19 cellular contexts compared by ENCODE assay signal in the genomic region with DNA sequence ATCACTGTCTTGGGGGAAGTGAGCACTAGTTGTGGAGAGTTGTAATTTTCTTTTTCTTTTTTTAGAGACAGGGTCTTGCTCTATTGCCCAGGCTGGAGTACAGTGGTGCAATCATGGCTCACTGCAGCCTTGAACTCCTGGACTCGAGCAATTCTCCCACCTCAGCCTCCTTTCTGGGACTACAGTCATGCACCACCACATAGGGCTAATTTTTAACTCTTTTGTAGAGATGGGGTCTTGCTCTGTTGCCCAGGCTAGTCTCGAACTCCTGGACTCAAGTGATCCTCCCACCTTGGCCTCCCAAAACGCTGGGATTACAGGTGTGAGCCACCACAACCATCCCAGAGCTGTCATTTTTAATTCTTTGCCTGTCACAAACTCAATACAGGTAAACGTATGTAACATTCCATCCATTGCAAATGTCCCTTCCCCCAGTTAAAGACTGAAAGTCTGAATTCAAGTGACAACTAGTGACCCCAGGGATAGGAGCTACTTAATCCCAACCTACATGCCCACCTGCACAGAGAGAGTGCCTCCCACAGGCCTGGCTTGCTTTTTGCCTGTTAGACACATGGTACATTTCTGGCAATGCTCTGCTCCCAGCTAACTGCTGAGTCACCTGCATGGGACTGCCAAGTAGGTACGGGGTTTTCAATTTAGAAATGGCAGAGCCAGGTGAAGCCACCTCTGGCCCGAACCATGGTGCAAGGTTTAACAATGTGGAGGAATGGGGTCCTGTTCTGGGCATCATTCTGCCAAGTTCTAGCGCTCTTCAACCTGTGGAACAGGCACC.
A peak's percentile ranks its signal among the peaks of the same experiment; 100 is the strongest.
DNase-seq lines count a peak whose midpoint lies in the region; ATAC-seq, FAIRE-seq and TF ChIP-seq lines count a peak whose summit lies in the region.
"Had no signal": no experiment of that assay in that cellular context is flagged by ENCODE, and none has a peak within 500 bp of the region (broad histone marks: within the 10 kb centered on the region; RNA-seq: fewer than 3 reads in every experiment).

No MANE protein-coding gene starts in this region.

- H3K9ac ChIP-seq in kidney (ENCODE audit: low read length in 2 of 2), result peak overlapping the region in 1 of 2 donors; percentile 14
- H3K9ac ChIP-seq: KMS-11 had no signal

- no peak for ATAC-seq in GM23338
- ATAC-seq in body of pancreas, result peak; percentile 49

- H3K79me2 ChIP-seq in GM23338 (replicated peaks; ENCODE audit: insufficient read depth), result no peaks in the 10 kb centered on the region

- H3K27ac ChIP-seq in GM23338 (ENCODE audit: low read depth) (no peak overlapping the region), body of pancreas (peak overlapping the region; percentile 72 to 99 (median 96)), kidney (ENCODE audit: low read depth in 2 of 2, low read length in 2 of 2) (peak overlapping the region; percentile 43 to 49), A673 (ENCODE audit: low read depth, low read length, poor library complexity, severe bottlenecking) (no peak overlapping the region)
- H3K27ac ChIP-seq: KMS-11, RWPE1 had no signal

- CTCF ChIA-PET in A673 (lab: Charles Lee), result no interaction called here

- H3K36me3 ChIP-seq in GM23338 (ENCODE audit: insufficient read depth) (no peaks in the 10 kb centered on the region), body of pancreas (replicated peaks in 1 of 2; ENCODE audit: insufficient read depth in 1 of 2, low read depth in 2 of 2) (no peaks in the 10 kb centered on the region), kidney (ENCODE audit: control insufficient read depth in 1 of 2, insufficient read depth in 2 of 2, low read length in 2 of 2) (no peaks in the 10 kb centered on the region), A673 (ENCODE audit: insufficient read depth, low read length, poor library complexity, severe bottlenecking) (no peaks in the 10 kb centered on the region)

- FAIRE-seq in kidney (lab: Jason Lieb, UNC), result no peak
- FAIRE-seq: GM19239 had no signal

- WGBS in body of pancreas, 2 donors, result 48 to 49% methylated on average over 7 of the region's 7 CpGs

- H3K9me2 ChIP-seq in GM23338 (ENCODE audit: insufficient read depth), result no peaks in the 10 kb centered on the region

- H3K9me3 ChIP-seq in body of pancreas (no peaks in the 10 kb centered on the region), kidney (ENCODE audit: control insufficient read depth in 1 of 2, low read length in 2 of 2) (no peaks in the 10 kb centered on the region), A673 (ENCODE audit: low read depth, low read length, poor library complexity, severe bottlenecking) (no peaks in the 10 kb centered on the region)

- no peaks in the 10 kb centered on the region for H3K4me1 ChIP-seq in GM23338 (ENCODE audit: insufficient read depth)
- H3K4me1 ChIP-seq in body of pancreas, result peaks cover 98% of the 10 kb centered on the region
- H3K4me1 ChIP-seq in kidney (ENCODE audit: control insufficient read depth in 1 of 2, insufficient read depth in 1 of 2, low read depth in 1 of 2, low read length in 2 of 2), result peaks cover 19 to 38% of the 10 kb centered on the region in 2 donors
- H3K4me1 ChIP-seq in A673 (ENCODE audit: insufficient read depth, low read length, poor library complexity, severe bottlenecking), result no peaks in the 10 kb centered on the region

- H3F3A ChIP-seq in GM23338 (replicated peaks; ENCODE audit: low read depth), result no peaks in the 10 kb centered on the region

- H3K27me3 ChIP-seq in GM23338 (ENCODE audit: insufficient read depth) (no peaks in the 10 kb centered on the region), body of pancreas (no peaks in the 10 kb centered on the region), A673 (replicated peaks; ENCODE audit: insufficient read depth, low read depth, low read length, poor library complexity) (no peaks in the 10 kb centered on the region)

- H3K27me3 Mint-ChIP-seq in GM23338 (ENCODE audit: insufficient read depth, low read depth, poor library complexity), result peaks cover 4% of the 10 kb centered on the region

- no peak for TF ChIP-seq CTCF in GM23338 (conservative IDR thresholded peaks at IDR 0.05; ENCODE audit: low read depth in 2 of 2)
- peak in 3 of 7 experiments; percentile 15 to 24 (median 16) for TF ChIP-seq CTCF in body of pancreas (IDR thresholded peaks at IDR 0.05)
- TF ChIP-seq CTCF in kidney (IDR thresholded peaks at IDR 0.05; ENCODE audit: borderline replicate concordance, extremely low read depth, insufficient read depth), result no peak
- no peak for TF ChIP-seq CTCF in A673 (conservative IDR thresholded peaks at IDR 0.05; ENCODE audit: low read depth, low read length)

- H3K9me3 Mint-ChIP-seq in GM23338, result no peaks in the 10 kb centered on the region; the same call in 2 of the 3 replicates
- H3K9me3 Mint-ChIP-seq: CD4-positive, alpha-beta T cell; H9 had no signal

- H4K20me1 ChIP-seq in GM23338 (replicated peaks; ENCODE audit: insufficient read depth), result no peaks in the 10 kb centered on the region

- H3K4me1 Mint-ChIP-seq in GM23338, result no peaks in the 10 kb centered on the region
- H3K4me1 Mint-ChIP-seq: H9 had no signal

- DNase-seq in GM23338 (ENCODE audit: low spot score) (no peak), body of pancreas (peak; percentile 78 to 89 (median 86)), kidney (no peak), renal cortical epithelial cell (ENCODE audit: low read depth) (peak; percentile 55), NCI-H510A (lab: John Stamatoyannopoulos, UW) (no peak), A673 (ENCODE audit: low spot score) (no peak), HCEC 1CT (no peak)
- no peak for DNase-seq in stimulated activated CD4-positive, alpha-beta T cell treated with anti-CD3 and anti-CD28 coated beads, Interleukin-2, amount 100 ng/mL, for 24 hours
- DNase-seq: CD4-positive, alpha-beta T cell; DMS79; H9; NCI-H1048; NCI-H1436 treated with DMSO at 0.1 percent for 48 hours; NCI-H2081 treated with DMSO at 0.1 percent for 48 hours; NCI-H524 treated with DMSO at 0.1 percent for 48 hours had no signal

- POLR2A ChIA-PET in A673 (lab: Charles Lee; ENCODE audit: low non-redundant PET), result no interaction called here

- BruUV-seq in A673 (replicated peaks; lab: Mats Ljungman, UMichigan), result no TSS peak

- peak overlapping the region; percentile 66 for H2AFZ ChIP-seq in GM23338

- H3K4me3 Mint-ChIP-seq in GM23338, result no peak overlapping the region
- H3K4me3 Mint-ChIP-seq: B cell; CD4-positive, alpha-beta T cell; H9 had no signal

- H3K4me3 ChIP-seq in GM23338 (no peak overlapping the region), body of pancreas (no peak overlapping the region), kidney (ENCODE audit: low read length in 2 of 2) (no peak overlapping the region), A673 (ENCODE audit: low read depth, low read length, poor library complexity, severe bottlenecking) (no peak overlapping the region)

- no peak overlapping the region for H3K4me2 ChIP-seq in GM23338
- H3K4me2 ChIP-seq: KMS-11 had no signal

- peak in 1 of 3 donors; percentile 9 for TF ChIP-seq POLR2A in body of pancreas (IDR thresholded peaks at IDR 0.05)

- H3K27ac Mint-ChIP-seq in GM23338, result no peak overlapping the region
- H3K27ac Mint-ChIP-seq: CD4-positive, alpha-beta T cell had no signal

- intact Hi-C loops in body of pancreas (cut with DNase I) (no loop called here), kidney (cut with DNase I) (no loop called here), A673 (cut with micrococcal nuclease; ENCODE audit: unreplicated experiment) (no loop called here)

- H3K36me3 Mint-ChIP-seq in GM23338 (ENCODE audit: low read depth), result no peaks in the 10 kb centered on the region

TF ChIP-seq in GM23338, 12 proteins besides CTCF, POLR2A, EP300 and RAD21:
- no peak for TF ChIP-seq STAT1 (IDR thresholded peaks at IDR 0.05; ENCODE audit: unreplicated experiment)
- TF ChIP-seq EZH2phosphoT487 (IDR thresholded peaks at IDR 0.05; ENCODE audit: unreplicated experiment), result no peak
- no peak for TF ChIP-seq NANOG (IDR thresholded peaks at IDR 0.05; ENCODE audit: borderline replicate concordance)
- TF ChIP-seq ZNF114 (CRISPR knock-in tag; IDR thresholded peaks at IDR 0.05), result no peak
- TF ChIP-seq CREB1 (CRISPR knock-in tag; IDR thresholded peaks at IDR 0.05; ENCODE audit: low read depth), result no peak
- TF ChIP-seq REST (IDR thresholded peaks at IDR 0.05; ENCODE audit: unreplicated experiment), result no peak

Comparison
In these comparisons a context has a peak if more than half of its experiments do, and no peak if none do; other contexts are left out.
1. DNase-seq: peak in body of pancreas (4 of 4) and renal cortical epithelial cell (single experiment); none in GM23338 (single experiment), kidney (single experiment), NCI-H510A (single experiment), A673 (single experiment), stimulated activated CD4-positive, alpha-beta T cell treated with anti-CD3 and anti-CD28 coated beads, Interleukin-2, amount 100 ng/mL, for 24 hours (0 of 2) and HCEC 1CT (single experiment).
2. H3K27ac ChIP-seq: peak in body of pancreas (4 of 4) and kidney (2 of 2); none in GM23338 (single experiment) and A673 (single experiment).